In genomic region chr6:118085665-118086064, GRCh38 we compare ENCODE assay signal across 30 cellular contexts.
DNase-seq lines count a peak whose midpoint lies in the region; ATAC-seq and TF ChIP-seq lines count a peak whose summit lies in the region.
"Had no signal": no experiment of that assay in that cellular context is flagged by ENCODE, and none has a peak within 500 bp of the region (broad histone marks: within the 10 kb centered on the region; RNA-seq: fewer than 3 reads in every experiment).

No MANE protein-coding gene starts in this region.

- RAD21 ChIA-PET in HCT116 (lab: Charles Lee; ENCODE audit: low non-redundant PET in 1 of 2, low total read pairs in 2 of 2, uncharacterized antibody in 2 of 2, unreplicated experiment in 2 of 2): no interaction called here

- no peaks in the 10 kb centered on the region for H4K20me1 ChIP-seq in HCT116 (ENCODE audit: insufficient read depth)
- H4K20me1 ChIP-seq: BLaER1; BLaER1 treated with 17β-estradiol and CSF1 and Interleukin-3, amounts not matched to agents 10 nM and 100 nM had no signal

- H3K27ac ChIP-seq in HCT116 (ENCODE audit: low read depth, low read length) (no peak overlapping the region), HEK293 (ENCODE audit: extremely low read depth, low read depth, low read length) (no peak overlapping the region)
- H3K27ac ChIP-seq: 22Rv1; A549; BLaER1; BLaER1 treated with 17β-estradiol and CSF1 and Interleukin-3, amounts not matched to agents 10 nM and 100 nM; C4-2B had no signal

- ATAC-seq in HCT116 (no peak), GM18907 (IDR thresholded peaks at IDR 0.05; ENCODE audit: unreplicated experiment) (no peak)
- ATAC-seq: A549; CD8-positive, alpha-beta T cell had no signal

- no peak for TF ChIP-seq POLR2A in HCT116 (IDR thresholded peaks at IDR 0.05; ENCODE audit: borderline replicate concordance, extremely low read depth, insufficient read depth, insufficient read length)

- intact Hi-C loops in HCT116 (cut with micrococcal nuclease): no loop called here

- no peak for TF ChIP-seq CTCF in HCT116 (IDR thresholded peaks at IDR 0.05 in 2 of 3, conservative IDR thresholded peaks at IDR 0.05 in 1 of 3; ENCODE audit: borderline replicate concordance in 1 of 3, insufficient read depth in 1 of 3, low read depth in 2 of 3, low read length in 2 of 3)
- TF ChIP-seq CTCF in HEK293 (tag by site-specific recombination; IDR thresholded peaks at IDR 0.05): no peak

- no peak overlapping the region for H3K9ac ChIP-seq in HCT116 (ENCODE audit: low read length)
- H3K9ac ChIP-seq: BLaER1; BLaER1 treated with 17β-estradiol and CSF1 and Interleukin-3, amounts not matched to agents 10 nM and 100 nM had no signal

- BruUV-seq in HCT116 (replicated peaks; lab: Mats Ljungman, UMichigan): no TSS peak

- H3K4me2 ChIP-seq in HCT116 (ENCODE audit: low read length): no peak overlapping the region
- H3K4me2 ChIP-seq: A549; BLaER1; BLaER1 treated with 17β-estradiol and CSF1 and Interleukin-3, amounts not matched to agents 10 nM and 100 nM had no signal

- no peaks in the 10 kb centered on the region for H3K79me2 ChIP-seq in HCT116 (ENCODE audit: insufficient read depth, low read length)

- POLR2A ChIA-PET in HCT116 (lab: Charles Lee) (no interaction called here), HEK293 (lab: Yijun Ruan, JAX) (no interaction called here)

- CTCF ChIA-PET in HCT116 (lab: Charles Lee): no interaction called here
- CTCF ChIA-PET in HEK293 (lab: Yijun Ruan, JAX): no interaction called here

- no peaks in the 10 kb centered on the region for H3K36me3 ChIP-seq in HCT116 (ENCODE audit: control insufficient read depth in 1 of 2, insufficient read depth in 2 of 2, low read length in 2 of 2)
- no peaks in the 10 kb centered on the region for H3K36me3 ChIP-seq in HEK293 (ENCODE audit: control insufficient read depth in 2 of 2, insufficient read depth in 1 of 2, low read length in 2 of 2)
- H3K36me3 ChIP-seq: BE2C; BLaER1; BLaER1 treated with 17β-estradiol and CSF1 and Interleukin-3, amounts not matched to agents 10 nM and 100 nM had no signal

- no peaks in the 10 kb centered on the region for H3K4me1 ChIP-seq in HCT116 (ENCODE audit: control insufficient read depth in 1 of 2, insufficient read depth in 2 of 2, low read length in 2 of 2)
- H3K4me1 ChIP-seq in HEK293 (ENCODE audit: control insufficient read depth, insufficient read depth, low read length): no peaks in the 10 kb centered on the region
- H3K4me1 ChIP-seq: A549, BE2C, Caco-2 had no signal

- TF ChIP-seq EP300 in Ishikawa (IDR thresholded peaks at IDR 0.05; ENCODE audit: borderline replicate concordance): no peak

- no peak for TF ChIP-seq RAD21 in HCT116 (IDR thresholded peaks at IDR 0.05; ENCODE audit: low read depth)
- TF ChIP-seq RAD21 in Ishikawa (IDR thresholded peaks at IDR 0.05; ENCODE audit: low read depth): no peak

- H2AFZ ChIP-seq in HCT116 (ENCODE audit: low read depth, low read length, poor library complexity, severe bottlenecking): no peak overlapping the region

- in situ Hi-C loops in G401 (cut with HindIII; ENCODE audit: low sequenced_read_pairs): no loop called here

- DNase-seq in HCT116 (ENCODE audit: low read depth, low spot score) (no peak), G401 (ENCODE audit: low spot score) (no peak)
- DNase-seq in activated effector memory CD4-positive, alpha-beta T cell treated with Interleukin-2 at 50 U/mL for 16 hours: no peak
- DNase-seq: 8988T; ACHN; AML-193; BE2C; C1 segment of cervical spinal cord; Caco-2; Calu3; CD4-positive, alpha-beta memory T cell; CD4-positive, alpha-beta T cell; CD4-positive, CD25-positive, alpha-beta regulatory T cell; CD8-positive, alpha-beta memory T cell; CD8-positive, alpha-beta T cell; COR-L47; DMS 273 treated with DMSO at 0.1 percent for 48 hours; DMS153; DMS53; DMS79; DND-41; EL had no signal

- no peaks in the 10 kb centered on the region for H3K27me3 ChIP-seq in HCT116 (ENCODE audit: insufficient read depth, low read length)
- H3K27me3 ChIP-seq: BE2C; BLaER1; BLaER1 treated with 17β-estradiol and CSF1 and Interleukin-3, amounts not matched to agents 10 nM and 100 nM had no signal

- H3K9me3 ChIP-seq in HCT116 (ENCODE audit: control insufficient read depth in 1 of 2, insufficient read depth in 1 of 2, low read depth in 1 of 2, low read length in 2 of 2) (no peaks in the 10 kb centered on the region), HEK293 (ENCODE audit: control insufficient read depth, insufficient read depth, low read depth, low read length) (no peaks in the 10 kb centered on the region)
- H3K9me3 ChIP-seq: A549, BE2C, Caco-2 had no signal

- H3K4me3 ChIP-seq in HCT116 (replicated peaks in 1 of 2; ENCODE audit: low read depth in 1 of 2, low read length in 2 of 2) (no peak overlapping the region), HEK293 (ENCODE audit: low read depth, low read length) (no peak overlapping the region)
- H3K4me3 ChIP-seq: A549; BLaER1; BLaER1 treated with 17β-estradiol and CSF1 and Interleukin-3, amounts not matched to agents 10 nM and 100 nM had no signal

- H3K9me2 ChIP-seq in HCT116 (ENCODE audit: insufficient read depth): no peaks in the 10 kb centered on the region

TF ChIP-seq in HEK293, 187 proteins besides CTCF, POLR2A, EP300 and RAD21:
- TF ChIP-seq REST (tag by site-specific recombination; IDR thresholded peaks at IDR 0.05) (peak; percentile 51), ZNF366 (tag by site-specific recombination; conservative IDR thresholded peaks at IDR 0.05) (no peak)
TF ChIP-seq in HEK293: peak in this region for 1.

TF ChIP-seq in Ishikawa, 13 proteins besides CTCF, POLR2A, EP300 and RAD21:
- TF ChIP-seq REST (IDR thresholded peaks at IDR 0.05; ENCODE audit: low read depth) (peak; percentile 60), ZBTB7A (IDR thresholded peaks at IDR 0.05; ENCODE audit: low read depth) (no peak), TCF12 (IDR thresholded peaks at IDR 0.05; ENCODE audit: low read depth) (no peak)
TF ChIP-seq in Ishikawa: peak in this region for 1.

Comparison
In these comparisons a context has a peak if more than half of its experiments do, and no peak if none do; other contexts are left out.
1. Of the 5 proteins assayed by ChIP-seq in both HEK293 and HCT116: peak only in HEK293: none; only in HCT116: none; in both: REST; in neither: 4.